Comparison of ENCODE assay signal across 13 cellular contexts in genomic region chr1:116772648-116773045, GRCh38. TPM values are rescaled to one million over a fixed set of nuclear protein-coding genes. Genes with fewer than 3 reads are reported as not detected.
DNase-seq lines count a peak whose midpoint lies in the region; ATAC-seq, FAIRE-seq and TF ChIP-seq lines count a peak whose summit lies in the region.
"Had no signal": no experiment of that assay in that cellular context is flagged by ENCODE, and none has a peak within 500 bp of the region (broad histone marks: within the 10 kb centered on the region; RNA-seq: fewer than 3 reads in every experiment).

No MANE protein-coding gene starts in this region.

- peak overlapping the region; percentile 99 for H3K27ac Mint-ChIP-seq in activated naive CD8-positive, alpha-beta T cell treated with anti-CD3 and anti-CD28 coated beads, Interleukin-2, amount 50 U/mL, for 24 hours
- H3K27ac Mint-ChIP-seq in immature natural killer cell: peak overlapping the region in 5 of 6 donors; percentile 77 to 98 (median 95)

- H3K4me1 Mint-ChIP-seq in activated naive CD8-positive, alpha-beta T cell treated with anti-CD3 and anti-CD28 coated beads, Interleukin-2, amount 50 U/mL, for 24 hours: peaks cover 76% of the 10 kb centered on the region
- peaks cover 71 to 72% of the 10 kb centered on the region in 2 donors for H3K4me1 Mint-ChIP-seq in immature natural killer cell

- TF ChIP-seq CTCF in D721Med (IDR thresholded peaks at IDR 0.05; ENCODE audit: insufficient read depth, missing control alignments): no peak

- DNase-seq in A172 (ENCODE audit: low spot score) (peak; percentile 68), EH (ENCODE audit: low read depth) (peak; percentile 9), immature natural killer cell (no peak), G401 (ENCODE audit: low spot score) (no peak), SHP77 (lab: John Stamatoyannopoulos, UW) (no peak), D721Med (ENCODE audit: insufficient read length, low spot score) (no peak)
- DNase-seq in activated naive CD8-positive, alpha-beta T cell treated with anti-CD3 and anti-CD28 coated beads, Interleukin-2, amount 50 U/mL, for 24 hours: no peak
- DNase-seq: activated gamma-delta T cell, heart right ventricle, MM.1S, NCI-H2227 treated with DMSO at 0.1 percent for 48 hours, ovary had no signal

- no peak for FAIRE-seq in D721Med (lab: Jason Lieb, UNC)

- peak; percentile 13 for ATAC-seq in activated naive CD8-positive, alpha-beta T cell treated with anti-CD3 and anti-CD28 coated beads, Interleukin-2, amount 50 U/mL, for 24 hours
- ATAC-seq in HG03457 (IDR thresholded peaks at IDR 0.05; ENCODE audit: unreplicated experiment): no peak
- ATAC-seq: heart right ventricle had no signal

- H3K4me3 Mint-ChIP-seq in activated naive CD8-positive, alpha-beta T cell treated with anti-CD3 and anti-CD28 coated beads, Interleukin-2, amount 50 U/mL, for 24 hours: peak overlapping the region; percentile 98
- H3K4me3 Mint-ChIP-seq in immature natural killer cell: no peak overlapping the region

- H3K9me3 Mint-ChIP-seq in activated naive CD8-positive, alpha-beta T cell treated with anti-CD3 and anti-CD28 coated beads, Interleukin-2, amount 50 U/mL, for 24 hours: peaks cover 8% of the 10 kb centered on the region
- H3K9me3 Mint-ChIP-seq in immature natural killer cell: no peaks in the 10 kb centered on the region

- H3K36me3 Mint-ChIP-seq in activated naive CD8-positive, alpha-beta T cell treated with anti-CD3 and anti-CD28 coated beads, Interleukin-2, amount 50 U/mL, for 24 hours (ENCODE audit: low read depth): peaks cover 64% of the 10 kb centered on the region
- peaks cover 46 to 69% (median 51%) of the 10 kb centered on the region in 3 donors for H3K36me3 Mint-ChIP-seq in immature natural killer cell

- no peaks in the 10 kb centered on the region for H3K27me3 Mint-ChIP-seq in activated naive CD8-positive, alpha-beta T cell treated with anti-CD3 and anti-CD28 coated beads, Interleukin-2, amount 50 U/mL, for 24 hours
- H3K27me3 Mint-ChIP-seq in immature natural killer cell (ENCODE audit: low read depth in 3 of 3): peaks cover 3 to 10% (median 9%) of the 10 kb centered on the region in 3 donors

- in situ Hi-C loops in G401 (cut with HindIII; ENCODE audit: low sequenced_read_pairs): no loop called here

RNA-seq across cellular contexts. Expression of gene CD2, which starts 18.4 kb away (rescaled TPM):
- total RNA-seq in A172 (2014; rRNA removed; shearing (Covaris generic)): not detected in 2 replicates
- polyA plus RNA-seq in immature natural killer cell: 100 to 1,000 TPM; 246 to 341 (median 325) TPM
- total RNA-seq in G401 (2014; rRNA removed; shearing (Covaris generic)): not detected in 2 replicates

Comparison
In these comparisons a context has a peak if more than half of its experiments do, and no peak if none do; other contexts are left out.
1. DNase-seq: peak in A172 (single experiment) and EH (single experiment); none in activated naive CD8-positive, alpha-beta T cell treated with anti-CD3 and anti-CD28 coated beads, Interleukin-2, amount 50 U/mL, for 24 hours (single experiment), immature natural killer cell (0 of 3), G401 (single experiment), SHP77 (0 of 2) and D721Med (single experiment).